ENCODE assay signal across 24 cellular contexts in genomic region chr6:34572585-34572984, GRCh38. TPM values are rescaled to one million over a fixed set of nuclear protein-coding genes. Genes with fewer than 3 reads are reported as not detected.
"Had no signal": no experiment of that assay in that cellular context is flagged by ENCODE, and none has a peak within 500 bp of the region (broad histone marks: within the 10 kb centered on the region; RNA-seq: fewer than 3 reads in every experiment).

No MANE protein-coding gene starts in this region.

- H3K27ac ChIP-seq: ovary, psoas muscle, skin epidermis, spleen, thoracic aorta, tibial nerve, upper lobe of left lung had no signal

- H3K36me3 ChIP-seq: ovary, spleen, thoracic aorta, tibial nerve, upper lobe of left lung had no signal

- H3K4me1 Mint-ChIP-seq: memory B cell, neural crest cell had no signal

- H3K4me1 ChIP-seq: psoas muscle, spleen, tibial nerve, upper lobe of left lung had no signal

- H3K4me3 Mint-ChIP-seq: memory B cell; natural killer cell; neural crest cell; stimulated activated naive B cell treated with anti-CD40 and anti-IgM and Interleukin-4, amounts not matched to agents 10 μg/mL and 1 μg/mL and 100 μg/mL, for 72 hours; stimulated activated naive CD8-positive, alpha-beta T cell treated with anti-CD3 and anti-CD28 coated beads, Interleukin-15, Interleukin-2, amounts not matched to agents 100 ng/mL and 50 ng/mL, for 24 hours had no signal

- DNase-seq: cortex of kidney; hypothalamus; natural killer cell; nucleus accumbens; ovary; spleen; stimulated activated CD4-positive, alpha-beta T cell treated with anti-CD3 and anti-CD28 coated beads, Interleukin-4, amount 100 ng/mL, for 4 hours; stimulated activated naive B cell treated with anti-CD40 and anti-IgM and Interleukin-4, amounts not matched to agents 10 μg/mL and 1 μg/mL and 100 μg/mL, for 72 hours; upper lobe of left lung had no signal

- H3K27ac Mint-ChIP-seq: memory B cell; natural killer cell; stimulated activated naive CD8-positive, alpha-beta T cell treated with anti-CD3 and anti-CD28 coated beads, Interleukin-15, Interleukin-2, amounts not matched to agents 100 ng/mL and 50 ng/mL, for 24 hours had no signal

- H3K36me3 Mint-ChIP-seq: memory B cell, natural killer cell had no signal

- ATAC-seq: left lobe of liver; natural killer cell; psoas muscle; right cardiac atrium; stimulated activated naive B cell treated with anti-CD40 and anti-IgM and Interleukin-4, amounts not matched to agents 10 μg/mL and 1 μg/mL and 100 μg/mL, for 72 hours had no signal

- H3K27me3 Mint-ChIP-seq: stimulated activated naive CD8-positive, alpha-beta T cell treated with anti-CD3 and anti-CD28 coated beads, Interleukin-15, Interleukin-2, amounts not matched to agents 100 ng/mL and 50 ng/mL, for 24 hours had no signal

- H3K27me3 ChIP-seq: ovary, upper lobe of left lung had no signal

- H3K9me3 Mint-ChIP-seq: memory B cell; natural killer cell; neural crest cell; stimulated activated naive B cell treated with anti-CD40 and anti-IgM and Interleukin-4, amounts not matched to agents 10 μg/mL and 1 μg/mL and 100 μg/mL, for 72 hours; stimulated activated naive CD8-positive, alpha-beta T cell treated with anti-CD3 and anti-CD28 coated beads, Interleukin-15, Interleukin-2, amounts not matched to agents 100 ng/mL and 50 ng/mL, for 24 hours had no signal

- H3K4me3 ChIP-seq: lung, ovary, psoas muscle, skin epidermis, spleen, thoracic aorta, tibial nerve, upper lobe of left lung had no signal

- H3K9me3 ChIP-seq: ovary, psoas muscle, spleen, thoracic aorta, tibial nerve, upper lobe of left lung had no signal

- FAIRE-seq: frontal cortex, keratinocyte, urothelium cell line had no signal

RNA-seq across cellular contexts. Expression of gene SPDEF, which starts 16.5 kb away (rescaled TPM):
- total RNA-seq: dermis microvascular lymphatic vessel endothelial cell, frontal cortex, renal cortical epithelial cell, thoracic aorta, tibial nerve had no signal
